ENCODE assay signal across 1 cellular context in genomic region chr5:3852154-3852930, GRCh38.
TF ChIP-seq lines count a peak whose summit lies in the region.

No MANE protein-coding gene starts in this region.

TF ChIP-seq in H1, 55 proteins besides CTCF, POLR2A, EP300 and RAD21 (continued from another document):
- TF ChIP-seq CHD7 (IDR thresholded peaks at IDR 0.05; ENCODE audit: insufficient replicate concordance, low read length) (no peak), TCF12 (IDR thresholded peaks at IDR 0.05; ENCODE audit: low read depth, low read length) (no peak), RNF2 (IDR thresholded peaks at IDR 0.05; ENCODE audit: borderline replicate concordance, low read depth, low read length, missing control alignments, poor library complexity, severe bottlenecking) (no peak), NRF1 (IDR thresholded peaks at IDR 0.05; ENCODE audit: low read depth, low read length) (no peak), ATF3 (IDR thresholded peaks at IDR 0.05; ENCODE audit: insufficient read depth, low read depth, low read length) (no peak), CEBPB (IDR thresholded peaks at IDR 0.05; ENCODE audit: low read depth, low read length) (no peak), PHF8 (conservative IDR thresholded peaks at IDR 0.05; ENCODE audit: low read depth, low read length) (no peak)
